8 cellular contexts compared by ENCODE assay signal in genomic region chr15:43330780-43331086, GRCh38. TPM values are rescaled to one million over a fixed set of nuclear protein-coding genes. Genes with fewer than 3 reads are reported as not detected.
A peak's percentile ranks its signal among the peaks of the same experiment; 100 is the strongest.
DNase-seq lines count a peak whose midpoint lies in the region; ATAC-seq and TF ChIP-seq lines count a peak whose summit lies in the region.

No MANE protein-coding gene starts in this region.

- H3K27ac ChIP-seq in iPS-20b (ENCODE audit: low read length) (no peak overlapping the region), testis (peak overlapping the region; percentile 68 to 93)

- 4% methylated on average over 6 to 7 of the region's 7 CpGs for WGBS in testis, 2 donors

- intact Hi-C loops in testis (cut with DNase I; ENCODE audit: low total_unique reads), result no loop called here

- H3K9ac ChIP-seq in iPS-20b (ENCODE audit: low read depth, low read length), result peak overlapping the region; percentile 92; the same call in 1 of the 2 replicates

- no peaks in the 10 kb centered on the region for H3K27me3 ChIP-seq in iPS-20b (ENCODE audit: insufficient read depth, low read length)
- no peaks in the 10 kb centered on the region for H3K27me3 ChIP-seq in testis

- peak overlapping the region; percentile 91 for H3K27ac Mint-ChIP-seq in WTC11

- peak overlapping the region; percentile 90 for H3K4me3 Mint-ChIP-seq in WTC11

- ATAC-seq in GM18867 (IDR thresholded peaks at IDR 0.05; ENCODE audit: unreplicated experiment), result peak; percentile 23
- ATAC-seq in HG02763 (IDR thresholded peaks at IDR 0.05; ENCODE audit: unreplicated experiment), result peak; percentile 16
- peak; percentile 34 for ATAC-seq in WTC11

- H3K4me3 ChIP-seq in iPS-20b (ENCODE audit: low read length) (peak overlapping the region; percentile 85), testis (peak overlapping the region; percentile 80 to 81)

- TF ChIP-seq CTCF in WTC11 (IDR thresholded peaks at IDR 0.05) (no peak), testis (IDR thresholded peaks at IDR 0.05) (no peak)

- peaks cover 20% of the 10 kb centered on the region for H3K4me1 Mint-ChIP-seq in WTC11

- TF ChIP-seq POLR2A in testis (IDR thresholded peaks at IDR 0.05), result no peak

- DNase-seq in WTC11 (ENCODE audit: low spot score) (no peak), testis (no peak), COR-L47 (lab: John Stamatoyannopoulos, UW) (no peak)
- DNase-seq in stimulated activated CD4-positive, alpha-beta T cell treated with anti-CD3 and anti-CD28 coated beads, Interleukin-4, amount 100 ng/mL, for 1 hour, result no peak
- DNase-seq in stimulated activated CD4-positive, alpha-beta T cell treated with anti-CD3 and anti-CD28 coated beads, Interleukin-12 subunit alpha, Interleukin-12 subunit beta, amount 100 ng/mL, for 4 hours, result no peak

- CTCF ChIA-PET in WTC11 (lab: Charles Lee), result interaction anchor here (0.6 to 1.4 kb wide), 4 partner anchors 45 to 126 kb away, joined by 3 to 5 read pairs (median 4); no protein-coding TSS in a partner anchor

- peaks cover 8% of the 10 kb centered on the region for H3K36me3 Mint-ChIP-seq in WTC11

- peaks cover 15% of the 10 kb centered on the region for H3K4me1 ChIP-seq in iPS-20b (ENCODE audit: insufficient read depth, low read length)
- H3K4me1 ChIP-seq in testis, result peaks cover 15% of the 10 kb centered on the region

- H3K9me3 Mint-ChIP-seq in WTC11, result no peaks in the 10 kb centered on the region

- POLR2A ChIA-PET in WTC11 (lab: Charles Lee), result no interaction called here

- H3K9me3 ChIP-seq in iPS-20b (ENCODE audit: insufficient read depth, low read depth, low read length), result no peaks in the 10 kb centered on the region
- H3K9me3 ChIP-seq in testis, result no peaks in the 10 kb centered on the region

- H3K36me3 ChIP-seq in iPS-20b (ENCODE audit: insufficient read depth, low read depth, low read length) (peaks cover 28% of the 10 kb centered on the region), testis (ENCODE audit: low read depth, missing control alignments) (no peaks in the 10 kb centered on the region)

- peaks cover under 1% of the 10 kb centered on the region; the same call in 1 of the 2 replicates for H3K27me3 Mint-ChIP-seq in WTC11 (ENCODE audit: low read depth)

TF ChIP-seq in WTC11, 78 proteins besides CTCF, POLR2A, EP300 and RAD21:
- TF ChIP-seq ZBTB21 (CRISPR knock-in tag; IDR thresholded peaks at IDR 0.05; ENCODE audit: borderline replicate concordance) (no peak), EMX1 (CRISPR knock-in tag; IDR thresholded peaks at IDR 0.05) (no peak), ZNF219 (CRISPR knock-in tag; IDR thresholded peaks at IDR 0.05; ENCODE audit: borderline replicate concordance) (no peak), ARID4B (CRISPR knock-in tag; IDR thresholded peaks at IDR 0.05; ENCODE audit: borderline replicate concordance) (no peak), SMAD3 (CRISPR knock-in tag; IDR thresholded peaks at IDR 0.05; ENCODE audit: borderline replicate concordance) (no peak), USF1 (CRISPR knock-in tag; IDR thresholded peaks at IDR 0.05) (no peak), HMGXB4 (CRISPR knock-in tag; IDR thresholded peaks at IDR 0.05) (no peak), MXD4 (CRISPR knock-in tag; IDR thresholded peaks at IDR 0.05; ENCODE audit: borderline replicate concordance) (no peak), RORB (CRISPR knock-in tag; IDR thresholded peaks at IDR 0.05) (no peak), PRDM15 (CRISPR knock-in tag; IDR thresholded peaks at IDR 0.05) (no peak), ELF4 (CRISPR knock-in tag; IDR thresholded peaks at IDR 0.05; ENCODE audit: low read depth) (no peak), NFATC4 (CRISPR knock-in tag; IDR thresholded peaks at IDR 0.05) (no peak)

RNA-seq across cellular contexts. Expression of gene LCMT2, which starts 0.4 kb away (rescaled TPM):
- total RNA-seq in WTC11 (2021) (7.6 to 10.6 TPM (median 9.6 TPM) in 3 replicates), testis (1 to 10 TPM; 5.2 to 6.4 TPM)
- polyA plus RNA-seq in testis (ENCODE audit: insufficient read depth, low read depth, low replicate concordance), result 9.1 TPM

RNA-seq across cellular contexts. Expression of gene TGM7, which starts 28.7 kb away (rescaled TPM):
- not detected in 3 replicates for total RNA-seq in WTC11 (2021)
- total RNA-seq in testis, result under 1 TPM; 0.37 to 0.63 TPM
- 2.0 TPM for polyA plus RNA-seq in testis (ENCODE audit: insufficient read depth, low read depth, low replicate concordance)

RNA-seq across cellular contexts. Expression of gene ZSCAN29, which starts 40.1 kb away (rescaled TPM):
- total RNA-seq in WTC11 (2021) (39.7 to 41.7 TPM (median 41.6 TPM) in 3 replicates), testis (10 to 100 TPM; 25.3 to 42.8 TPM)
- 62.5 TPM for polyA plus RNA-seq in testis (ENCODE audit: insufficient read depth, low read depth, low replicate concordance)

RNA-seq across cellular contexts. Expression of gene TUBGCP4, which starts 40.2 kb away (rescaled TPM):
- 22.5 to 28.5 TPM (median 25.4 TPM) in 3 replicates for total RNA-seq in WTC11 (2021)
- total RNA-seq in testis, result 10 to 100 TPM; 13.3 to 20.5 TPM
- 18.0 TPM for polyA plus RNA-seq in testis (ENCODE audit: insufficient read depth, low read depth, low replicate concordance)
